In genomic region chr20:5580940-5581708, GRCh38 we compare ENCODE assay signal across 16 cellular contexts.
"Had no signal": no experiment of that assay in that cellular context is flagged by ENCODE, and none has a peak within 500 bp of the region (broad histone marks: within the 10 kb centered on the region; RNA-seq: fewer than 3 reads in every experiment).

No MANE protein-coding gene starts in this region.

- H3K4me3 Mint-ChIP-seq: naive thymus-derived CD8-positive, alpha-beta T cell; type B pancreatic cell had no signal

- H3K27ac ChIP-seq: coronary artery, heart left ventricle, ovary, uterus had no signal

- H3K4me3 ChIP-seq: coronary artery, heart left ventricle, mucosa of descending colon, ovary, uterus had no signal

- FAIRE-seq: islet of Langerhans, small intestine had no signal

- DNase-seq: effector CD8-positive, alpha-beta T cell; foreskin melanocyte; heart left ventricle; hippocampal formation; kidney glomerular epithelial cell; mucosa of descending colon; naive thymus-derived CD8-positive, alpha-beta T cell; ovary; right cardiac atrium; small intestine; stimulated activated CD4-positive, alpha-beta T cell treated with anti-CD3 and anti-CD28 coated beads, Interleukin-12 subunit alpha, Interleukin-12 subunit beta, amount 100 ng/mL, for 4 hours; stimulated activated naive CD4-positive, alpha-beta T cell treated with Interleukin-2 at 50 U/mL for 16 hours; uterus had no signal

- H3K4me1 ChIP-seq: heart left ventricle, uterus had no signal

- ATAC-seq: heart left ventricle; mucosa of descending colon; naive thymus-derived CD8-positive, alpha-beta T cell; right cardiac atrium had no signal

- H3K9me3 ChIP-seq: heart left ventricle, mucosa of descending colon, ovary, uterus had no signal

- H3K9me3 Mint-ChIP-seq: naive thymus-derived CD8-positive, alpha-beta T cell; type B pancreatic cell had no signal

- H3K27ac Mint-ChIP-seq: type B pancreatic cell had no signal

- H3K36me3 ChIP-seq: ovary, uterus had no signal

- H3K27me3 Mint-ChIP-seq: naive thymus-derived CD8-positive, alpha-beta T cell; type B pancreatic cell had no signal

- H3K27me3 ChIP-seq: heart left ventricle, ovary, uterus had no signal
